34 cellular contexts compared by ENCODE assay signal in the genomic region with DNA sequence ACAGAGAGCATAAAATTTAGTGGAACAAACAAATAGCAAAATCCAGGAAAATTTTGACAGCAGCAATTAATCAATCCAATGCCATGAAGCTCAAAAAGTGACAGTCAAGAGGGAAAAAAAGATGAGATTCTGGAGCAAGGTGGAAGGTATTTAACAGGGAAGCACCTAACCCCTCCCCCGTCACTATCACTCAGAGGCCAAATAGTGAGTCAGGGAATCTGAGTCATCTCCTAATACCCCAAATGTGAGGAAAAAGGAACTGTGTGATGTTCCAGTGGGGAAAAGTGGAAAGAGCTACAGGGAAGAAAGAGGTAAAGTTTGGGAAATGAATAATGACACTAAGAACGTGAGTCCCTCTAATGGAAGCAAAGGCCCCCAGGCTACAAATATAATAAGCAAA.
DNase-seq lines count a peak whose midpoint lies in the region; ATAC-seq and TF ChIP-seq lines count a peak whose summit lies in the region.
"Had no signal": no experiment of that assay in that cellular context is flagged by ENCODE, and none has a peak within 500 bp of the region (broad histone marks: within the 10 kb centered on the region; RNA-seq: fewer than 3 reads in every experiment).

No MANE protein-coding gene starts in this region.

- no peaks in the 10 kb centered on the region for H3K9me3 Mint-ChIP-seq in activated CD8-positive, alpha-beta T cell treated with anti-CD3 and anti-CD28 coated beads for 36 hours
- H3K9me3 Mint-ChIP-seq: activated CD4-positive, alpha-beta memory T cell treated with anti-CD3 and anti-CD28 coated beads, Interleukin-2, amount 10 ng/mL, durations not matched to agents 7 days and 5 days; activated naive CD4-positive, alpha-beta T cell treated with anti-CD3 and anti-CD28 coated beads, Interleukin-2, amount 50 U/mL, for 24 hours; activated T-helper 2 cell treated with anti-CD3 and anti-CD28 coated beads, Interferon-gamma antibody, Interleukin-2, Interleukin-4, amounts not matched to agents 10 μg/mL and 5 μg/mL and 100 μg/mL, durations not matched to agents 14 hours and 24 hours and 36 hours; naive thymus-derived CD4-positive, alpha-beta T cell; stimulated activated naive B cell treated with anti-CD40 and anti-IgM and Interleukin-4, amounts not matched to agents 10 μg/mL and 1 μg/mL and 100 μg/mL, for 72 hours had no signal

- in situ Hi-C loops in ACHN (cut with HindIII; ENCODE audit: low pct_ligation_motif_present, low pct_unique_long_range_greater_than_20kb, low sequenced_read_pairs) = no loop called here

- no peaks in the 10 kb centered on the region for H3K9me3 ChIP-seq in testis
- H3K9me3 ChIP-seq: esophagus muscularis mucosa, gastrocnemius medialis, prostate gland, suprapubic skin, uterus had no signal

- H3K27me3 Mint-ChIP-seq in activated CD8-positive, alpha-beta T cell treated with anti-CD3 and anti-CD28 coated beads for 36 hours = peaks cover 3% of the 10 kb centered on the region
- H3K27me3 Mint-ChIP-seq: activated CD4-positive, alpha-beta memory T cell treated with anti-CD3 and anti-CD28 coated beads, Interleukin-2, amount 10 ng/mL, durations not matched to agents 7 days and 5 days had no signal

- H3K4me3 Mint-ChIP-seq in activated CD8-positive, alpha-beta T cell treated with anti-CD3 and anti-CD28 coated beads for 36 hours = no peak overlapping the region
- H3K4me3 Mint-ChIP-seq: activated CD4-positive, alpha-beta memory T cell treated with anti-CD3 and anti-CD28 coated beads, Interleukin-2, amount 10 ng/mL, durations not matched to agents 7 days and 5 days; activated naive CD4-positive, alpha-beta T cell treated with anti-CD3 and anti-CD28 coated beads, Interleukin-2, amount 50 U/mL, for 24 hours; naive thymus-derived CD4-positive, alpha-beta T cell; stimulated activated naive B cell treated with anti-CD40 and anti-IgM and Interleukin-4, amounts not matched to agents 10 μg/mL and 1 μg/mL and 100 μg/mL, for 72 hours; T-helper 17 cell had no signal

- H3K4me3 ChIP-seq in testis = no peak overlapping the region
- H3K4me3 ChIP-seq: cardiac muscle cell, esophagus muscularis mucosa, gastrocnemius medialis, prostate gland, SK-N-MC, suprapubic skin, uterus had no signal

- CTCF ChIA-PET in activated CD8-positive, alpha-beta T cell treated with anti-CD3 and anti-CD28 coated beads for 36 hours (lab: Charles Lee) = no interaction called here

- H3K27me3 ChIP-seq in testis = no peaks in the 10 kb centered on the region
- H3K27me3 ChIP-seq: cardiac muscle cell, esophagus muscularis mucosa, gastrocnemius medialis, suprapubic skin, uterus had no signal

- no peak for TF ChIP-seq POLR2A in testis (IDR thresholded peaks at IDR 0.05)

- 80 to 96% methylated on average over 2 of the region's 2 CpGs for WGBS in testis, 2 donors

- no peaks in the 10 kb centered on the region for H3K4me1 ChIP-seq in testis
- H3K4me1 ChIP-seq: esophagus muscularis mucosa, gastrocnemius medialis, prostate gland, suprapubic skin, uterus had no signal

- TF ChIP-seq CTCF in testis (IDR thresholded peaks at IDR 0.05) = no peak
- TF ChIP-seq CTCF in activated CD8-positive, alpha-beta T cell treated with anti-CD3 and anti-CD28 coated beads for 36 hours (IDR thresholded peaks at IDR 0.05) = no peak

- no peaks in the 10 kb centered on the region for H3K36me3 Mint-ChIP-seq in activated CD8-positive, alpha-beta T cell treated with anti-CD3 and anti-CD28 coated beads for 36 hours (ENCODE audit: low read depth)
- H3K36me3 Mint-ChIP-seq: activated naive CD4-positive, alpha-beta T cell treated with anti-CD3 and anti-CD28 coated beads, Interleukin-2, amount 50 U/mL, for 24 hours; naive thymus-derived CD4-positive, alpha-beta T cell; stimulated activated naive B cell treated with anti-CD40 and anti-IgM and Interleukin-4, amounts not matched to agents 10 μg/mL and 1 μg/mL and 100 μg/mL, for 72 hours had no signal

- H3K27ac ChIP-seq in testis = no peak overlapping the region
- H3K27ac ChIP-seq: cardiac muscle cell, esophagus muscularis mucosa, gastrocnemius medialis, prostate gland, SK-N-MC, suprapubic skin, uterus had no signal

- intact Hi-C loops in testis (cut with DNase I; ENCODE audit: low total_unique reads) = no loop called here
- intact Hi-C loops in activated CD8-positive, alpha-beta T cell treated with anti-CD3 and anti-CD28 coated beads for 36 hours (cut with micrococcal nuclease) = no loop called here

- POLR2A ChIA-PET in activated CD8-positive, alpha-beta T cell treated with anti-CD3 and anti-CD28 coated beads for 36 hours (lab: Charles Lee) = no interaction called here

- no peaks in the 10 kb centered on the region for H3K36me3 ChIP-seq in testis (ENCODE audit: low read depth, missing control alignments)
- H3K36me3 ChIP-seq: cardiac muscle cell, esophagus muscularis mucosa, gastrocnemius medialis, prostate gland, suprapubic skin, uterus had no signal

- H3K4me1 Mint-ChIP-seq in activated CD8-positive, alpha-beta T cell treated with anti-CD3 and anti-CD28 coated beads for 36 hours (ENCODE audit: low read depth) = no peaks in the 10 kb centered on the region
- H3K4me1 Mint-ChIP-seq: activated CD4-positive, alpha-beta memory T cell treated with anti-CD3 and anti-CD28 coated beads, Interleukin-2, amount 10 ng/mL, durations not matched to agents 7 days and 5 days; activated naive CD4-positive, alpha-beta T cell treated with anti-CD3 and anti-CD28 coated beads, Interleukin-2, amount 50 U/mL, for 24 hours; naive thymus-derived CD4-positive, alpha-beta T cell; stimulated activated naive B cell treated with anti-CD40 and anti-IgM and Interleukin-4, amounts not matched to agents 10 μg/mL and 1 μg/mL and 100 μg/mL, for 72 hours; T-helper 17 cell had no signal

- peak; percentile 8 for DNase-seq in ACHN
- peak; percentile 23 for DNase-seq in HS-5 (ENCODE audit: low read depth)
- peak; percentile 2 for DNase-seq in astrocyte of the hippocampus (ENCODE audit: low read depth, low spot score)
- DNase-seq in iPS-NIHi7 (ENCODE audit: extremely low spot score) = peak; percentile 52
- DNase-seq in GM19240 (ENCODE audit: insufficient read length, low spot score) = no peak
- no peak for DNase-seq in LoVo (ENCODE audit: low spot score)
- DNase-seq in testis = no peak
- DNase-seq in activated CD8-positive, alpha-beta T cell treated with anti-CD3 and anti-CD28 coated beads for 36 hours = no peak
- DNase-seq: activated CD4-positive, alpha-beta memory T cell treated with anti-CD3 and anti-CD28 coated beads, Interleukin-2, amount 10 ng/mL, durations not matched to agents 7 days and 5 days; activated CD4-positive, alpha-beta T cell treated with anti-CD3 and anti-CD28 coated beads for 1 hour; cortex of kidney; DND-41; gastrocnemius medialis; hippocampal formation; IMR-90; left ventricle myocardium superior; midbrain; MM.1S; naive thymus-derived CD4-positive, alpha-beta T cell; NCI-H1417 treated with DMSO at 0.1 percent for 48 hours; NCI-H2081; NCI-H226; NCI-H748 treated with DMSO at 0.1 percent for 48 hours; RPMI8226; stimulated activated naive B cell treated with anti-CD40 and anti-IgM and Interleukin-4, amounts not matched to agents 10 μg/mL and 1 μg/mL and 100 μg/mL, for 72 hours; T-helper 17 cell; uterus had no signal

- no peak for ATAC-seq in activated CD8-positive, alpha-beta T cell treated with anti-CD3 and anti-CD28 coated beads for 36 hours
- ATAC-seq: gastrocnemius medialis; left ventricle myocardium superior; naive thymus-derived CD4-positive, alpha-beta T cell; stimulated activated naive B cell treated with anti-CD40 and anti-IgM and Interleukin-4, amounts not matched to agents 10 μg/mL and 1 μg/mL and 100 μg/mL, for 72 hours; T-helper 17 cell had no signal

- no peak overlapping the region for H3K27ac Mint-ChIP-seq in activated CD8-positive, alpha-beta T cell treated with anti-CD3 and anti-CD28 coated beads for 36 hours
- H3K27ac Mint-ChIP-seq: activated CD4-positive, alpha-beta memory T cell treated with anti-CD3 and anti-CD28 coated beads, Interleukin-2, amount 10 ng/mL, durations not matched to agents 7 days and 5 days; activated T-helper 2 cell treated with anti-CD3 and anti-CD28 coated beads, Interferon-gamma antibody, Interleukin-2, Interleukin-4, amounts not matched to agents 10 μg/mL and 5 μg/mL and 100 μg/mL, durations not matched to agents 14 hours and 24 hours and 36 hours; naive thymus-derived CD4-positive, alpha-beta T cell; stimulated activated naive B cell treated with anti-CD40 and anti-IgM and Interleukin-4, amounts not matched to agents 10 μg/mL and 1 μg/mL and 100 μg/mL, for 72 hours; T-helper 17 cell had no signal

Comparison
In these comparisons a context has a peak if more than half of its experiments do, and no peak if none do; other contexts are left out.
1. DNase-seq: peak in ACHN (single experiment), HS-5 (single experiment), astrocyte of the hippocampus (single experiment) and iPS-NIHi7 (single experiment); none in GM19240 (single experiment), LoVo (single experiment), testis (single experiment) and activated CD8-positive, alpha-beta T cell treated with anti-CD3 and anti-CD28 coated beads for 36 hours (single experiment).